Comparison of ENCODE assay signal across 1 cellular context in the genomic region with DNA sequence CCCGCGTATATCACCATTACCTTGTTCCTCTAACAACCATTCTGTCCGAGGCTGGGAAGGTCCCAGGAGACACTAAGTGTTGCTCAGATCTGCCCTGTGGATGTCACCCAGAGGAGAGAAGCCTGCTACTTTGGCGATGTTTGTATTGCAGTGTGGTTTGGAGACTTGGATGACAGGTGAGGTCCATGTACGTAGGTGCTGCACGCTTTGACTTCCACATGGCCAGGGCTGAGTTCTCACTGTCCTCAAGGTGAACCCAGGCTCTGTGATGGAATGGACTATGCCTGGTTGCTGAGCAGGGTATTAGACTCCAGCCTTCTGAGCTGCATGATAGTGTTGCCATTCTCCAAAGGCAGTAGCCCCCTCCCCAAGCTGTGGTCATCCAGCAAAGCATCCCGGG.
TF ChIP-seq lines count a peak whose summit lies in the region.

No MANE protein-coding gene starts in this region.

TF ChIP-seq in GM12878, 131 proteins besides CTCF, POLR2A, EP300 and RAD21 (continued from another document):
- TF ChIP-seq, protein P1, sequence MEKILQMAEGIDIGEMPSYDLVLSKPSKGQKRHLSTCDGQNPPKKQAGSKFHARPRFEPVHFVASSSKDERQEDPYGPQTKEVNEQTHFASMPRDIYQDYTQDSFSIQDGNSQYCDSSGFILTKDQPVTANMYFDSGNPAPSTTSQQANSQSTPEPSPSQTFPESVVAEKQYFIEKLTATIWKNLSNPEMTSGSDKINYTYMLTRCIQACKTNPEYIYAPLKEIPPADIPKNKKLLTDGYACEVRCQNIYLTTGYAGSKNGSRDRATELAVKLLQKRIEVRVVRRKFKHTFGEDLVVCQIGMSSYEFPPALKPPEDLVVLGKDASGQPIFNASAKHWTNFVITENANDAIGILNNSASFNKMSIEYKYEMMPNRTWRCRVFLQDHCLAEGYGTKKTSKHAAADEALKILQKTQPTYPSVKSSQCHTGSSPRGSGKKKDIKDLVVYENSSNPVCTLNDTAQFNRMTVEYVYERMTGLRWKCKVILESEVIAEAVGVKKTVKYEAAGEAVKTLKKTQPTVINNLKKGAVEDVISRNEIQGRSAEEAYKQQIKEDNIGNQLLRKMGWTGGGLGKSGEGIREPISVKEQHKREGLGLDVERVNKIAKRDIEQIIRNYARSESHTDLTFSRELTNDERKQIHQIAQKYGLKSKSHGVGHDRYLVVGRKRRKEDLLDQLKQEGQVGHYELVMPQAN (conservative IDR thresholded peaks at IDR 0.05): no peak
